Comparison of ENCODE assay signal across 28 cellular contexts in the genomic region with DNA sequence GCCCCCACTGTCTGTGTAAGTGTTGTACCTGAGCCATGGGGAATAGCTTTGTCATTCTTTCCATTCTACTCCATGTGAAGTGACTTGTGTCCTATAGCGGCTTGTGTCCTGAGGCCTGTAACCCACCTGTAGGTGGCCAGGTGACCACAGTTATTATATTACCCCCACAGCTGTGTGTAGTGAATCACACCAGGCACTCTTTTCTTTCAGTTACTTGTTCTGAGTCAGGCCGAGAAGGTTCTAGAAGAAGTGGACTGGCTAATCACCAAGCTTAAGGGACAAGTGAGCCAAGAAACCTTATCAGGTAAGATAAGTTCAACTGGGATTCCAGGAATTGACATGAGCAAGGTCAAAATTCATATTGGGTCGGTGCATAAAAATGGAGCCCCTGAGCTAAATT. TPM values are rescaled to one million over a fixed set of nuclear protein-coding genes. Genes with fewer than 3 reads are reported as not detected.
DNase-seq lines count a peak whose midpoint lies in the region; ATAC-seq, FAIRE-seq and TF ChIP-seq lines count a peak whose summit lies in the region.
"Had no signal": no experiment of that assay in that cellular context is flagged by ENCODE, and none has a peak within 500 bp of the region (broad histone marks: within the 10 kb centered on the region; RNA-seq: fewer than 3 reads in every experiment).

No MANE protein-coding gene starts in this region.

- TF ChIP-seq POLR2A in body of pancreas (IDR thresholded peaks at IDR 0.05), result no peak

- no peak for FAIRE-seq in pancreas (lab: Jason Lieb, UNC)
- FAIRE-seq: A549, GM12878, GM12892, GM18507 had no signal

- no peaks in the 10 kb centered on the region for H3K36me3 ChIP-seq in body of pancreas (replicated peaks in 1 of 2; ENCODE audit: insufficient read depth in 1 of 2, low read depth in 2 of 2)
- no peaks in the 10 kb centered on the region for H3K36me3 ChIP-seq in pancreas

- intact Hi-C loops in activated CD4-positive, alpha-beta T cell treated with anti-CD3 and anti-CD28 coated beads, Interleukin-2, amount 10 ng/mL, durations not matched to agents 24 days and 14 days (cut with micrococcal nuclease), result no loop called here
- intact Hi-C loops in activated T-helper 2 cell treated with anti-CD3 and anti-CD28 coated beads, Interferon-gamma antibody, Interleukin-2, Interleukin-4, amounts not matched to agents 10 μg/mL and 5 μg/mL and 100 μg/mL, durations not matched to agents 14 hours and 24 hours and 36 hours (cut with micrococcal nuclease), result loop anchor here (5.0 kb wide), 1 partner anchor 33 kb away; no protein-coding TSS in a partner anchor
- intact Hi-C loops in body of pancreas (cut with DNase I), result no loop called here
- intact Hi-C loops in pancreas (cut with DNase I), result no loop called here

- peaks cover 75% of the 10 kb centered on the region for H3K36me3 Mint-ChIP-seq in activated CD4-positive, alpha-beta T cell treated with anti-CD3 and anti-CD28 coated beads, Interleukin-2, amount 10 ng/mL, durations not matched to agents 24 days and 14 days (ENCODE audit: low read depth)
- peaks cover 90% of the 10 kb centered on the region for H3K36me3 Mint-ChIP-seq in activated T-helper 2 cell treated with anti-CD3 and anti-CD28 coated beads, Interferon-gamma antibody, Interleukin-2, Interleukin-4, amounts not matched to agents 10 μg/mL and 5 μg/mL and 100 μg/mL, durations not matched to agents 14 hours and 24 hours and 36 hours (ENCODE audit: low read depth)
- no peaks in the 10 kb centered on the region for H3K36me3 Mint-ChIP-seq in glutamatergic neuron (ENCODE audit: unreplicated experiment)

- H3K4me1 Mint-ChIP-seq in activated CD4-positive, alpha-beta T cell treated with anti-CD3 and anti-CD28 coated beads, Interleukin-2, amount 10 ng/mL, durations not matched to agents 24 days and 14 days, result peaks cover 24% of the 10 kb centered on the region
- H3K4me1 Mint-ChIP-seq in activated T-helper 2 cell treated with anti-CD3 and anti-CD28 coated beads, Interferon-gamma antibody, Interleukin-2, Interleukin-4, amounts not matched to agents 10 μg/mL and 5 μg/mL and 100 μg/mL, durations not matched to agents 14 hours and 24 hours and 36 hours (ENCODE audit: low read depth), result peaks cover 29% of the 10 kb centered on the region
- H3K4me1 Mint-ChIP-seq in glutamatergic neuron (ENCODE audit: low read depth, unreplicated experiment), result no peaks in the 10 kb centered on the region
- H3K4me1 Mint-ChIP-seq: CD8-positive, alpha-beta memory T cell had no signal

- WGBS in body of pancreas, 2 donors, result 58 to 60% methylated on average over 3 of the region's 3 CpGs
- 57 to 60% methylated on average over 3 of the region's 3 CpGs for WGBS in pancreas, 2 donors

- H3K4me3 Mint-ChIP-seq in activated CD4-positive, alpha-beta T cell treated with anti-CD3 and anti-CD28 coated beads, Interleukin-2, amount 10 ng/mL, durations not matched to agents 24 days and 14 days, result no peak overlapping the region
- H3K4me3 Mint-ChIP-seq in activated T-helper 2 cell treated with anti-CD3 and anti-CD28 coated beads, Interferon-gamma antibody, Interleukin-2, Interleukin-4, amounts not matched to agents 10 μg/mL and 5 μg/mL and 100 μg/mL, durations not matched to agents 14 hours and 24 hours and 36 hours (ENCODE audit: low read depth), result no peak overlapping the region
- H3K4me3 Mint-ChIP-seq in glutamatergic neuron (ENCODE audit: unreplicated experiment), result no peak overlapping the region
- H3K4me3 Mint-ChIP-seq: B cell; CD4-positive, alpha-beta memory T cell; CD4-positive, CD25-positive, alpha-beta regulatory T cell; CD8-positive, alpha-beta memory T cell had no signal

- DNase-seq in activated CD4-positive, alpha-beta T cell treated with anti-CD3 and anti-CD28 coated beads, Interleukin-2, amount 10 ng/mL, durations not matched to agents 24 days and 14 days, result no peak
- no peak for DNase-seq in activated CD4-positive, alpha-beta T cell treated with anti-CD3 and anti-CD28 coated beads for 1 hour
- DNase-seq in activated T-helper 2 cell treated with anti-CD3 and anti-CD28 coated beads, Interferon-gamma antibody, Interleukin-2, Interleukin-4, amounts not matched to agents 10 μg/mL and 5 μg/mL and 100 μg/mL, durations not matched to agents 14 hours and 24 hours and 36 hours (ENCODE audit: low spot score), result no peak
- peak in 2 of 4 donors; percentile 26 to 42 for DNase-seq in body of pancreas
- peak in 2 of 6 donors; percentile 30 to 50 for DNase-seq in pancreas
- no peak for DNase-seq in glutamatergic neuron
- DNase-seq in HuH-7.5 (ENCODE audit: low spot score), result no peak
- DNase-seq: AML-193; CD4-positive, alpha-beta memory T cell; CD4-positive, CD25-positive, alpha-beta regulatory T cell; CD8-positive, alpha-beta memory T cell; COR-L47; DMS 273 treated with DMSO at 0.1 percent for 48 hours; DMS153; DMS53; DMS79; DND-41; EL; GDM1 had no signal

- H3K9me3 ChIP-seq in body of pancreas (no peaks in the 10 kb centered on the region), pancreas (no peaks in the 10 kb centered on the region)
- H3K9me3 ChIP-seq: A549; BLaER1 treated with 17β-estradiol and CSF1 and Interleukin-3, amounts not matched to agents 10 nM and 100 nM had no signal

- H3K4me3 ChIP-seq in body of pancreas (no peak overlapping the region), pancreas (no peak overlapping the region)
- H3K4me3 ChIP-seq: A549; BLaER1 treated with 17β-estradiol and CSF1 and Interleukin-3, amounts not matched to agents 10 nM and 100 nM; GM12878 had no signal

- H3K27ac ChIP-seq in body of pancreas (no peak overlapping the region), pancreas (no peak overlapping the region)
- H3K27ac ChIP-seq: 22Rv1; A549; BLaER1 treated with 17β-estradiol and CSF1 and Interleukin-3, amounts not matched to agents 10 nM and 100 nM; C4-2B had no signal

- H3K4me1 ChIP-seq in body of pancreas (peaks cover 15% of the 10 kb centered on the region), pancreas (peaks cover 0 to 10% (median 0%) of the 10 kb centered on the region in 3 donors)

- H3K27me3 ChIP-seq in body of pancreas (no peaks in the 10 kb centered on the region), pancreas (no peaks in the 10 kb centered on the region)
- H3K27me3 ChIP-seq: BLaER1 treated with 17β-estradiol and CSF1 and Interleukin-3, amounts not matched to agents 10 nM and 100 nM had no signal

- no peaks in the 10 kb centered on the region for H3K27me3 Mint-ChIP-seq in activated CD4-positive, alpha-beta T cell treated with anti-CD3 and anti-CD28 coated beads, Interleukin-2, amount 10 ng/mL, durations not matched to agents 24 days and 14 days
- no peaks in the 10 kb centered on the region for H3K27me3 Mint-ChIP-seq in activated T-helper 2 cell treated with anti-CD3 and anti-CD28 coated beads, Interferon-gamma antibody, Interleukin-2, Interleukin-4, amounts not matched to agents 10 μg/mL and 5 μg/mL and 100 μg/mL, durations not matched to agents 14 hours and 24 hours and 36 hours (ENCODE audit: low read depth)
- H3K27me3 Mint-ChIP-seq in glutamatergic neuron (ENCODE audit: unreplicated experiment), result peaks cover 2% of the 10 kb centered on the region
- H3K27me3 Mint-ChIP-seq: B cell; CD4-positive, alpha-beta memory T cell; CD4-positive, CD25-positive, alpha-beta regulatory T cell had no signal

- H3K27ac Mint-ChIP-seq in activated CD4-positive, alpha-beta T cell treated with anti-CD3 and anti-CD28 coated beads, Interleukin-2, amount 10 ng/mL, durations not matched to agents 24 days and 14 days, result peak overlapping the region; percentile 2
- peak overlapping the region; percentile 1 for H3K27ac Mint-ChIP-seq in activated T-helper 2 cell treated with anti-CD3 and anti-CD28 coated beads, Interferon-gamma antibody, Interleukin-2, Interleukin-4, amounts not matched to agents 10 μg/mL and 5 μg/mL and 100 μg/mL, durations not matched to agents 14 hours and 24 hours and 36 hours
- H3K27ac Mint-ChIP-seq in glutamatergic neuron (ENCODE audit: unreplicated experiment), result no peak overlapping the region
- H3K27ac Mint-ChIP-seq: B cell had no signal

- ATAC-seq in body of pancreas (peak; percentile 70), pancreas (peak; percentile 31 to 80 (median 76)), HG02884 (IDR thresholded peaks at IDR 0.05; ENCODE audit: unreplicated experiment) (no peak)

- no peak for TF ChIP-seq CTCF in body of pancreas (IDR thresholded peaks at IDR 0.05)
- no peak for TF ChIP-seq CTCF in pancreas (IDR thresholded peaks at IDR 0.05)
- no peak for TF ChIP-seq CTCF in glutamatergic neuron (IDR thresholded peaks at IDR 0.05; ENCODE audit: partially characterized antibody, unreplicated experiment)

- H3K9me3 Mint-ChIP-seq in activated CD4-positive, alpha-beta T cell treated with anti-CD3 and anti-CD28 coated beads, Interleukin-2, amount 10 ng/mL, durations not matched to agents 24 days and 14 days, result no peaks in the 10 kb centered on the region
- no peaks in the 10 kb centered on the region for H3K9me3 Mint-ChIP-seq in activated T-helper 2 cell treated with anti-CD3 and anti-CD28 coated beads, Interferon-gamma antibody, Interleukin-2, Interleukin-4, amounts not matched to agents 10 μg/mL and 5 μg/mL and 100 μg/mL, durations not matched to agents 14 hours and 24 hours and 36 hours
- no peaks in the 10 kb centered on the region for H3K9me3 Mint-ChIP-seq in glutamatergic neuron (ENCODE audit: unreplicated experiment)
- H3K9me3 Mint-ChIP-seq: CD4-positive, alpha-beta memory T cell; CD4-positive, CD25-positive, alpha-beta regulatory T cell; CD8-positive, alpha-beta memory T cell had no signal

RNA-seq across cellular contexts. Expression of gene POLG, which starts 29.2 kb away (rescaled TPM):
- total RNA-seq in activated CD4-positive, alpha-beta T cell treated with anti-CD3 and anti-CD28 coated beads, Interleukin-2, amount 10 ng/mL, durations not matched to agents 24 days and 14 days, result 124 and 134 TPM in 2 replicates
- 124 and 131 TPM in 2 replicates for total RNA-seq in activated T-helper 2 cell treated with anti-CD3 and anti-CD28 coated beads, Interferon-gamma antibody, Interleukin-2, Interleukin-4, amounts not matched to agents 10 μg/mL and 5 μg/mL and 100 μg/mL, durations not matched to agents 14 hours and 24 hours and 36 hours
- total RNA-seq in body of pancreas (10 to 100 TPM; 60.7 to 67.2 TPM), pancreas (10 to 100 TPM; 19.3 to 38.1 (median 23.0) TPM), glutamatergic neuron (ENCODE audit: unreplicated experiment) (55.4 TPM)
- 10 to 100 TPM; 48.5 to 52.0 TPM for polyA plus RNA-seq in pancreas
